In the genomic region with DNA sequence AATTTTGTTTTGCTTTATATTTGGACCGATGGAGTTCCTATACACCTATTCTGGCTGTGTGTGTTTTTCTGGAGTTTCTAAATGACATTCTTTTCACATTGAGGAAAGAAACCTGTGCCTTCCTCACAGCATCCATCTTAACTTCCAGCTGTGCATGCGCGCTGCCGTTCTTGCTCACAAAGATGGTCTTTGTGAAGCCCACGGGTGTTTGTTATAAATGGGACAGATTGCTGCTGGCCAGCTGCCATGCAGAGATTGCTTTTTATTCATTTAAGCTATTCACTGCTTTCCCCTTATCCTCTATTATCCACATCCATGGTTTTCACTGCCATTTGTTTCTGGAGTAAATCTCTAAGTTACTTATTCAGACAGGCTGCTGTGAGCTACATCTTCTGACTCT, we compare ENCODE assay signal across 22 cellular contexts. TPM values are rescaled to one million over a fixed set of nuclear protein-coding genes. Genes with fewer than 3 reads are reported as not detected.
DNase-seq lines count a peak whose midpoint lies in the region; ATAC-seq and TF ChIP-seq lines count a peak whose summit lies in the region.
"Had no signal": no experiment of that assay in that cellular context is flagged by ENCODE, and none has a peak within 500 bp of the region (broad histone marks: within the 10 kb centered on the region; RNA-seq: fewer than 3 reads in every experiment).

No MANE protein-coding gene starts in this region.

- no peaks in the 10 kb centered on the region for H3K36me3 Mint-ChIP-seq in activated CD4-positive, alpha-beta memory T cell treated with anti-CD3 and anti-CD28 coated beads, Interleukin-2, amount 10 ng/mL, durations not matched to agents 7 days and 5 days (ENCODE audit: low read depth)
- H3K36me3 Mint-ChIP-seq: CD8-positive, alpha-beta T cell; IgD-negative memory B cell had no signal

- no peak for TF ChIP-seq CTCF in foreskin fibroblast (IDR thresholded peaks at IDR 0.05; ENCODE audit: low read depth, low read length)

- no peak overlapping the region for H3K27ac Mint-ChIP-seq in activated CD4-positive, alpha-beta memory T cell treated with anti-CD3 and anti-CD28 coated beads, Interleukin-2, amount 10 ng/mL, durations not matched to agents 7 days and 5 days
- H3K27ac Mint-ChIP-seq: CD8-positive, alpha-beta T cell; IgD-negative memory B cell had no signal

- DNase-seq in anterior cingulate cortex (lab: John Stamatoyannopoulos, UW) = peak in 38 of 58 donors; percentile 16 to 79 (median 46)
- DNase-seq in head of caudate nucleus = peak in 41 of 42 donors; percentile 51 to 91 (median 73)
- peak in 43 of 56 donors; percentile 19 to 81 (median 45) for DNase-seq in nucleus accumbens (lab: John Stamatoyannopoulos, UW)
- DNase-seq in SHP77 (lab: John Stamatoyannopoulos, UW) = no peak
- DNase-seq in foreskin fibroblast = no peak
- no peak for DNase-seq in activated CD4-positive, alpha-beta memory T cell treated with anti-CD3 and anti-CD28 coated beads, Interleukin-2, amount 10 ng/mL, durations not matched to agents 7 days and 5 days
- DNase-seq: ACHN; Calu3; CD8-positive, alpha-beta T cell; NCI-H1105; NCI-H146; NCI-H2029; NCI-H2227 treated with DMSO at 0.1 percent for 48 hours; NCI-H510A; NCI-H82; Peyer's patch had no signal

- H3K9me3 Mint-ChIP-seq in activated CD4-positive, alpha-beta memory T cell treated with anti-CD3 and anti-CD28 coated beads, Interleukin-2, amount 10 ng/mL, durations not matched to agents 7 days and 5 days = no peaks in the 10 kb centered on the region
- H3K9me3 Mint-ChIP-seq: CD8-positive, alpha-beta T cell had no signal

- no peak overlapping the region for H3K4me3 Mint-ChIP-seq in activated CD4-positive, alpha-beta memory T cell treated with anti-CD3 and anti-CD28 coated beads, Interleukin-2, amount 10 ng/mL, durations not matched to agents 7 days and 5 days
- H3K4me3 Mint-ChIP-seq: CD8-positive, alpha-beta T cell; IgD-negative memory B cell had no signal

- intact Hi-C loops in head of caudate nucleus (cut with DNase I) = no loop called here

- CTCF ChIA-PET in activated CD4-positive, alpha-beta memory T cell treated with anti-CD3 and anti-CD28 coated beads, Interleukin-2, amount 10 ng/mL, durations not matched to agents 7 days and 5 days (lab: Charles Lee) = no interaction called here

- POLR2A ChIA-PET in activated CD4-positive, alpha-beta memory T cell treated with anti-CD3 and anti-CD28 coated beads, Interleukin-2, amount 10 ng/mL, durations not matched to agents 7 days and 5 days (lab: Charles Lee) = no interaction called here

- no peaks in the 10 kb centered on the region for H3K27me3 Mint-ChIP-seq in activated CD4-positive, alpha-beta memory T cell treated with anti-CD3 and anti-CD28 coated beads, Interleukin-2, amount 10 ng/mL, durations not matched to agents 7 days and 5 days
- H3K27me3 Mint-ChIP-seq: IgD-negative memory B cell had no signal

- H3K4me3 ChIP-seq in foreskin fibroblast (ENCODE audit: low read depth in 1 of 2, low read length in 2 of 2) = no peak overlapping the region
- H3K4me3 ChIP-seq: BLaER1 treated with 17β-estradiol and CSF1 and Interleukin-3, amounts not matched to agents 10 nM and 100 nM; Peyer's patch; SJCRH30 had no signal

- ATAC-seq in GM19324 (IDR thresholded peaks at IDR 0.05; ENCODE audit: low FRiP score, unreplicated experiment) = no peak
- ATAC-seq: CD8-positive, alpha-beta T cell; HCT116 had no signal

- H3K4me1 Mint-ChIP-seq in activated CD4-positive, alpha-beta memory T cell treated with anti-CD3 and anti-CD28 coated beads, Interleukin-2, amount 10 ng/mL, durations not matched to agents 7 days and 5 days = no peaks in the 10 kb centered on the region
- H3K4me1 Mint-ChIP-seq: IgD-negative memory B cell had no signal

RNA-seq across cellular contexts. Expression of a gene that starts 54.2 kb away (rescaled TPM):
- not detected for total RNA-seq in activated CD4-positive, alpha-beta memory T cell treated with anti-CD3 and anti-CD28 coated beads, Interleukin-2, amount 10 ng/mL, durations not matched to agents 7 days and 5 days
- total RNA-seq: Calu3; CD8-positive, alpha-beta T cell; OCI-LY7; SJCRH30 had no signal

Comparison
In these comparisons a context has a peak if more than half of its experiments do, and no peak if none do; other contexts are left out.
1. DNase-seq: peak in anterior cingulate cortex (38 of 58), head of caudate nucleus (41 of 42) and nucleus accumbens (43 of 56); none in SHP77 (0 of 2), foreskin fibroblast (0 of 2) and activated CD4-positive, alpha-beta memory T cell treated with anti-CD3 and anti-CD28 coated beads, Interleukin-2, amount 10 ng/mL, durations not matched to agents 7 days and 5 days (single experiment).